In the genomic region with DNA sequence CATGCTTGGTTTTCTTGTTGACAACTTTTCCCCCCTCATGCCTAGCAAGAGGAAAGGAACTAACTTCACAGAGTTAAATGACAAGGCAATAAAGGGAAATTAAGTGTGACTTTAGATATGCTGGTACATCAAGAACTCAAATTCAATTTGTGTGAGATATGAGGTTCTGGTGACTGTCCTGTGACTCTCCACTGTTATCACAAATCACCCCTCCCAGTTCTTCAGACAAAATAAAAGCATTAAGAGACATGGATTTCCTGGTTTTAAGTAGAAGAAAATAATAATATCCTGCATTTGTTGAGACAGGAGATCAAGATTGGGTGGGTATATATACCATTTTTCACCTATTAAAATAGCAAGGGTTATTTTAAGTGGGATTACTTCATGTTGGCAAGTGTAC, we compare ENCODE assay signal across 8 cellular contexts.
"Had no signal": no experiment of that assay in that cellular context is flagged by ENCODE, and none has a peak within 500 bp of the region (broad histone marks: within the 10 kb centered on the region; RNA-seq: fewer than 3 reads in every experiment).

No MANE protein-coding gene starts in this region.

- FAIRE-seq: HepG2 had no signal

- H3K9me3 ChIP-seq: HAP-1 had no signal

- H3K9me3 Mint-ChIP-seq: HFFc6 had no signal

- H3K27ac ChIP-seq: GM23248, HL-60 had no signal

- H2AFZ ChIP-seq: GM23248 had no signal

- H3K36me3 ChIP-seq: HAP-1 had no signal

- ATAC-seq: HCT116, HepG2 had no signal

- H3K27ac Mint-ChIP-seq: HFFc6 had no signal

- H3K9ac ChIP-seq: GM23248 had no signal

- H3K4me3 Mint-ChIP-seq: HFFc6 had no signal

- DNase-seq: GM23248, GOT3, H7, HFFc6 had no signal

- H3K4me3 ChIP-seq: GM23248, HAP-1 had no signal
